18 cellular contexts compared by ENCODE assay signal in the genomic region with DNA sequence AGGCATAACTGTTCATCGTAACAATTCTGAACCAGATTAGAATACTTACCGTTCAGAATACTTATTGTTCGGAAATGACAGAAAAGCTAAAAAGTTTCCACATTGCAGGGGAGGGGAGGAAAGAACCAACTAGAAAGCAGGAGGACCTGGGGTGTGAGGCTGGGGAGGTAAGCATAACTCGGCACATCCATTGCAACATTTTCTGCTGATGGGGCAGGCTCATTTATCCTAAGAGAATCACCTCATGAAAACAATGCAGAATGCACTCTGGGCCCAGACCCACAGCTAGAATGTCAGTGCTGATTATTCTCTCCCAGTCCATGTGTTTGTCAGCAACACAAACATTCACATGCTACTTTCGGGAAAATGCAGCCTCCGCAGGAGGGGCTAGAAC. TPM values are rescaled to one million over a fixed set of nuclear protein-coding genes. Genes with fewer than 3 reads are reported as not detected.
DNase-seq lines count a peak whose midpoint lies in the region; FAIRE-seq and TF ChIP-seq lines count a peak whose summit lies in the region.
"Had no signal": no experiment of that assay in that cellular context is flagged by ENCODE, and none has a peak within 500 bp of the region (broad histone marks: within the 10 kb centered on the region; RNA-seq: fewer than 3 reads in every experiment).

No MANE protein-coding gene starts in this region.

- H3K9ac ChIP-seq in rectal smooth muscle tissue (ENCODE audit: low read length): no peak overlapping the region

- H3K36me3 ChIP-seq in cardiac muscle cell (no peaks in the 10 kb centered on the region), right atrium auricular region (peaks cover under 1% of the 10 kb centered on the region), mesodermal cell (ENCODE audit: control insufficient read depth, insufficient read depth, low read length) (peaks cover 59% of the 10 kb centered on the region), rectal smooth muscle tissue (ENCODE audit: control insufficient read depth, insufficient read depth, low read length) (no peaks in the 10 kb centered on the region)

- DNase-seq in cardiac muscle cell (ENCODE audit: low read depth in 1 of 2, low spot score in 1 of 2): no peak
- no peak for DNase-seq in right atrium auricular region (ENCODE audit: low spot score)
- no peak for DNase-seq in activated CD4-positive, CD25-positive, alpha-beta regulatory T cell treated with anti-CD3 and anti-CD28 coated beads, Interleukin-2, amount 50 U/mL, for 72 hours
- DNase-seq in GM19239 (ENCODE audit: insufficient read length, low spot score): no peak
- no peak for DNase-seq in foreskin melanocyte
- DNase-seq in NCI-H2107 treated with DMSO at 0.1 percent for 48 hours (lab: John Stamatoyannopoulos, UW; ENCODE audit: unreplicated experiment): no peak
- DNase-seq: C1 segment of cervical spinal cord, EL, Karpas-422, MM.1S, NCI-H1105 treated with DMSO at 0.1 percent for 48 hours, NCI-H1930, NCI-H2171 treated with DMSO at 0.1 percent for 48 hours, SIG-M5 had no signal

- H3K27me3 ChIP-seq in cardiac muscle cell (no peaks in the 10 kb centered on the region), right atrium auricular region (no peaks in the 10 kb centered on the region), rectal smooth muscle tissue (ENCODE audit: control insufficient read depth, insufficient read depth, low read length) (no peaks in the 10 kb centered on the region)

- H3K4me1 ChIP-seq in cardiac muscle cell (ENCODE audit: low read depth) (peaks cover 38% of the 10 kb centered on the region), right atrium auricular region (peaks cover 0 to 34% of the 10 kb centered on the region in 2 donors), mesodermal cell (ENCODE audit: control insufficient read depth, insufficient read depth, low read length, poor library complexity, severe bottlenecking) (peaks cover 50% of the 10 kb centered on the region), rectal smooth muscle tissue (ENCODE audit: control insufficient read depth, insufficient read depth, low read length) (peaks cover 40% of the 10 kb centered on the region)

- 81 to 93% methylated on average over 2 to 4 of the region's 6 CpGs for WGBS in mesodermal cell (ENCODE audit: insufficient coverage in 2 of 2), 2 experiments

- H3K9me3 ChIP-seq in cardiac muscle cell (ENCODE audit: low read depth): no peaks in the 10 kb centered on the region
- no peaks in the 10 kb centered on the region for H3K9me3 ChIP-seq in right atrium auricular region
- H3K9me3 ChIP-seq in mesodermal cell (ENCODE audit: control insufficient read depth, low read length): peaks cover 5% of the 10 kb centered on the region

- no peak for TF ChIP-seq CTCF in cardiac muscle cell (IDR thresholded peaks at IDR 0.05; ENCODE audit: low read depth, low read length)
- no peak for TF ChIP-seq CTCF in right atrium auricular region (IDR thresholded peaks at IDR 0.05)

- no peak for FAIRE-seq in GM19239 (lab: Jason Lieb, UNC)
- FAIRE-seq: H54 had no signal

- H3K4me3 ChIP-seq in cardiac muscle cell (no peak overlapping the region), right atrium auricular region (no peak overlapping the region), mesodermal cell (ENCODE audit: extremely low read depth, insufficient read depth, low read length, poor library complexity, severe bottlenecking) (no peak overlapping the region), rectal smooth muscle tissue (ENCODE audit: low read length) (no peak overlapping the region)

- H3K27ac ChIP-seq in cardiac muscle cell: peak overlapping the region; percentile 90
- no peak overlapping the region for H3K27ac ChIP-seq in right atrium auricular region
- H3K27ac ChIP-seq in mesodermal cell (ENCODE audit: low read depth, low read length, severe bottlenecking): peak overlapping the region; percentile 39
- H3K27ac ChIP-seq in rectal smooth muscle tissue (ENCODE audit: low read depth, low read length): peak overlapping the region; percentile 53
- H3K27ac ChIP-seq: 22Rv1 had no signal

RNA-seq across cellular contexts. Expression of a gene that starts 9.6 kb away (rescaled TPM):
- 13.1 and 22.9 TPM in 2 replicates for total RNA-seq in cardiac muscle cell
- polyA plus RNA-seq in cardiac muscle cell: 13.6 and 21.9 TPM in 2 replicates
- 1 to 10 TPM; 5.8 to 8.2 TPM for total RNA-seq in right atrium auricular region
- 26.5 TPM for polyA plus RNA-seq in mesodermal cell (2013, experiment 1 of 2)
- polyA plus RNA-seq in mesodermal cell (2013, experiment 2 of 2): 26.6 TPM

Comparison
In these comparisons a context has a peak if more than half of its experiments do, and no peak if none do; other contexts are left out.
1. H3K27ac ChIP-seq: peak in cardiac muscle cell (single experiment), mesodermal cell (single experiment) and rectal smooth muscle tissue (single experiment); none in right atrium auricular region (0 of 2).